In genomic region chr7:32063614-32064013, GRCh38 we compare ENCODE assay signal across 9 cellular contexts. TPM values are rescaled to one million over a fixed set of nuclear protein-coding genes. Genes with fewer than 3 reads are reported as not detected.
"Had no signal": no experiment of that assay in that cellular context is flagged by ENCODE, and none has a peak within 500 bp of the region (broad histone marks: within the 10 kb centered on the region; RNA-seq: fewer than 3 reads in every experiment).

No MANE protein-coding gene starts in this region.

- H3K4me3 Mint-ChIP-seq: HFFc6, IgD-negative memory B cell had no signal

- H3K9ac ChIP-seq: GM23248 had no signal

- DNase-seq: GM23248, GOT3, HFFc6, KG1 had no signal

- H3K4me3 ChIP-seq: GM23248, HAP-1 had no signal

- H3K36me3 ChIP-seq: HAP-1 had no signal

- ATAC-seq: HCT116 had no signal

- H3K4me1 ChIP-seq: HAP-1 had no signal

- H3K27ac ChIP-seq: GM23248, HL-60 had no signal

- H3K36me3 Mint-ChIP-seq: IgD-negative memory B cell had no signal

- FAIRE-seq: H54 had no signal

- H3K9me3 ChIP-seq: HAP-1 had no signal

- H2AFZ ChIP-seq: GM23248 had no signal

- H3K27ac Mint-ChIP-seq: HFFc6, IgD-negative memory B cell had no signal

RNA-seq across cellular contexts. Expression of gene PDE1C, which starts 6.6 kb away (rescaled TPM):
- polyA plus RNA-seq: IgD-negative memory B cell had no signal
